In genomic region chr13:48037346-48038173, GRCh38 we compare ENCODE assay signal across 1 cellular context.
TF ChIP-seq lines count a peak whose summit lies in the region.

Gene NUDT15 (plus strand): TSS chr13:48037726. CDS start chr13:48037747, 21 bp downstream.

TF ChIP-seq in HepG2, 621 proteins besides CTCF, POLR2A, EP300 and RAD21 (continued from another document and continues in another):
- peak; percentile 66; the same call in 1 of the 2 replicates for TF ChIP-seq ZSCAN25 (CRISPR knock-in tag; IDR thresholded peaks at IDR 0.05)
- TF ChIP-seq ZSCAN31 (CRISPR knock-in tag; IDR thresholded peaks at IDR 0.05; ENCODE audit: low read depth), result peak; percentile 96
- peak; percentile 32; the same call in 1 of the 2 replicates for TF ChIP-seq ZNF468 (CRISPR knock-in tag; IDR thresholded peaks at IDR 0.05)
- TF ChIP-seq CREB3 (CRISPR knock-in tag; IDR thresholded peaks at IDR 0.05), result peak; percentile 95
- peak; percentile 81 for TF ChIP-seq ZNF792 (CRISPR knock-in tag; IDR thresholded peaks at IDR 0.05)
- TF ChIP-seq, protein P1, sequence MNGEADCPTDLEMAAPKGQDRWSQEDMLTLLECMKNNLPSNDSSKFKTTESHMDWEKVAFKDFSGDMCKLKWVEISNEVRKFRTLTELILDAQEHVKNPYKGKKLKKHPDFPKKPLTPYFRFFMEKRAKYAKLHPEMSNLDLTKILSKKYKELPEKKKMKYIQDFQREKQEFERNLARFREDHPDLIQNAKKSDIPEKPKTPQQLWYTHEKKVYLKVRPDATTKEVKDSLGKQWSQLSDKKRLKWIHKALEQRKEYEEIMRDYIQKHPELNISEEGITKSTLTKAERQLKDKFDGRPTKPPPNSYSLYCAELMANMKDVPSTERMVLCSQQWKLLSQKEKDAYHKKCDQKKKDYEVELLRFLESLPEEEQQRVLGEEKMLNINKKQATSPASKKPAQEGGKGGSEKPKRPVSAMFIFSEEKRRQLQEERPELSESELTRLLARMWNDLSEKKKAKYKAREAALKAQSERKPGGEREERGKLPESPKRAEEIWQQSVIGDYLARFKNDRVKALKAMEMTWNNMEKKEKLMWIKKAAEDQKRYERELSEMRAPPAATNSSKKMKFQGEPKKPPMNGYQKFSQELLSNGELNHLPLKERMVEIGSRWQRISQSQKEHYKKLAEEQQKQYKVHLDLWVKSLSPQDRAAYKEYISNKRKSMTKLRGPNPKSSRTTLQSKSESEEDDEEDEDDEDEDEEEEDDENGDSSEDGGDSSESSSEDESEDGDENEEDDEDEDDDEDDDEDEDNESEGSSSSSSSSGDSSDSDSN (CRISPR knock-in tag; IDR thresholded peaks at IDR 0.05), result peak; percentile 72; the same call in 1 of the 2 replicates
- TF ChIP-seq ZNF225 (CRISPR knock-in tag; IDR thresholded peaks at IDR 0.05), result peak; percentile 83; the same call in 1 of the 2 replicates
- no peak for TF ChIP-seq ZFAT (CRISPR knock-in tag; conservative IDR thresholded peaks at IDR 0.05)
- TF ChIP-seq MED13 (CRISPR knock-in tag; IDR thresholded peaks at IDR 0.05), result peak; percentile 67; the same call in 1 of the 2 replicates
- peak; percentile 56 for TF ChIP-seq TCF7 (IDR thresholded peaks at IDR 0.05; ENCODE audit: low read depth)
- TF ChIP-seq HOMEZ (CRISPR knock-in tag; IDR thresholded peaks at IDR 0.05; ENCODE audit: low read depth), result peak; percentile 78; the same call in 1 of the 2 replicates
- 0 out of 2 replicates have a peak, but pooled peaks have one; percentile 16 for TF ChIP-seq RFX5 (IDR thresholded peaks at IDR 0.05; ENCODE audit: low read depth, low read length)
- 0 out of 2 replicates have a peak, but pooled peaks have one; percentile 30 for TF ChIP-seq IRX3 (CRISPR knock-in tag; IDR thresholded peaks at IDR 0.05; ENCODE audit: borderline replicate concordance, low read depth)
- peak; percentile 85; the same call in 1 of the 2 replicates for TF ChIP-seq ZMAT3 (CRISPR knock-in tag; conservative IDR thresholded peaks at IDR 0.05)
- peak; percentile 99 for TF ChIP-seq HMGXB4 (CRISPR knock-in tag; IDR thresholded peaks at IDR 0.05; ENCODE audit: borderline replicate concordance in 1 of 2, low read depth in 1 of 2)
- TF ChIP-seq ZNF576 (CRISPR knock-in tag; IDR thresholded peaks at IDR 0.05), result peak; percentile 78; the same call in 1 of the 2 replicates
- TF ChIP-seq, protein P2, sequence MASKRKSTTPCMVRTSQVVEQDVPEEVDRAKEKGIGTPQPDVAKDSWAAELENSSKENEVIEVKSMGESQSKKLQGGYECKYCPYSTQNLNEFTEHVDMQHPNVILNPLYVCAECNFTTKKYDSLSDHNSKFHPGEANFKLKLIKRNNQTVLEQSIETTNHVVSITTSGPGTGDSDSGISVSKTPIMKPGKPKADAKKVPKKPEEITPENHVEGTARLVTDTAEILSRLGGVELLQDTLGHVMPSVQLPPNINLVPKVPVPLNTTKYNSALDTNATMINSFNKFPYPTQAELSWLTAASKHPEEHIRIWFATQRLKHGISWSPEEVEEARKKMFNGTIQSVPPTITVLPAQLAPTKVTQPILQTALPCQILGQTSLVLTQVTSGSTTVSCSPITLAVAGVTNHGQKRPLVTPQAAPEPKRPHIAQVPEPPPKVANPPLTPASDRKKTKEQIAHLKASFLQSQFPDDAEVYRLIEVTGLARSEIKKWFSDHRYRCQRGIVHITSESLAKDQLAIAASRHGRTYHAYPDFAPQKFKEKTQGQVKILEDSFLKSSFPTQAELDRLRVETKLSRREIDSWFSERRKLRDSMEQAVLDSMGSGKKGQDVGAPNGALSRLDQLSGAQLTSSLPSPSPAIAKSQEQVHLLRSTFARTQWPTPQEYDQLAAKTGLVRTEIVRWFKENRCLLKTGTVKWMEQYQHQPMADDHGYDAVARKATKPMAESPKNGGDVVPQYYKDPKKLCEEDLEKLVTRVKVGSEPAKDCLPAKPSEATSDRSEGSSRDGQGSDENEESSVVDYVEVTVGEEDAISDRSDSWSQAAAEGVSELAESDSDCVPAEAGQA (IDR thresholded peaks at IDR 0.05; ENCODE audit: low read depth), result peak; percentile 85
- TF ChIP-seq, protein P2 (CRISPR knock-in tag; IDR thresholded peaks at IDR 0.05; ENCODE audit: borderline replicate concordance), result peak; percentile 73; the same call in 1 of the 2 replicates
- peak; percentile 95 for TF ChIP-seq ZNF747 (CRISPR knock-in tag; IDR thresholded peaks at IDR 0.05; ENCODE audit: borderline replicate concordance)
- peak; percentile 43; the same call in 1 of the 2 replicates for TF ChIP-seq PRDM15 (CRISPR knock-in tag; IDR thresholded peaks at IDR 0.05)
- TF ChIP-seq, protein P3, sequence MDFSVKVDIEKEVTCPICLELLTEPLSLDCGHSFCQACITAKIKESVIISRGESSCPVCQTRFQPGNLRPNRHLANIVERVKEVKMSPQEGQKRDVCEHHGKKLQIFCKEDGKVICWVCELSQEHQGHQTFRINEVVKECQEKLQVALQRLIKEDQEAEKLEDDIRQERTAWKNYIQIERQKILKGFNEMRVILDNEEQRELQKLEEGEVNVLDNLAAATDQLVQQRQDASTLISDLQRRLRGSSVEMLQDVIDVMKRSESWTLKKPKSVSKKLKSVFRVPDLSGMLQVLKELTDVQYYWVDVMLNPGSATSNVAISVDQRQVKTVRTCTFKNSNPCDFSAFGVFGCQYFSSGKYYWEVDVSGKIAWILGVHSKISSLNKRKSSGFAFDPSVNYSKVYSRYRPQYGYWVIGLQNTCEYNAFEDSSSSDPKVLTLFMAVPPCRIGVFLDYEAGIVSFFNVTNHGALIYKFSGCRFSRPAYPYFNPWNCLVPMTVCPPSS (IDR thresholded peaks at IDR 0.05), result no peak
- peak; percentile 87 for TF ChIP-seq ZNF766 (CRISPR knock-in tag; IDR thresholded peaks at IDR 0.05; ENCODE audit: borderline replicate concordance)
- no peak for TF ChIP-seq HHEX (CRISPR knock-in tag; IDR thresholded peaks at IDR 0.05)
- TF ChIP-seq ZNF512 (CRISPR knock-in tag; IDR thresholded peaks at IDR 0.05), result no peak
- TF ChIP-seq HOXA7 (CRISPR knock-in tag; IDR thresholded peaks at IDR 0.05), result 0 out of 2 replicates have a peak, but pooled peaks have one; percentile 87
- TF ChIP-seq ZNF44 (CRISPR knock-in tag; IDR thresholded peaks at IDR 0.05), result peak; percentile 99
- peak; percentile 58; the same call in 1 of the 2 replicates for TF ChIP-seq NR1H2 (CRISPR knock-in tag; IDR thresholded peaks at IDR 0.05; ENCODE audit: borderline replicate concordance, low read depth)
- TF ChIP-seq ZNF350 (CRISPR knock-in tag; IDR thresholded peaks at IDR 0.05; ENCODE audit: borderline replicate concordance, low read depth), result peak; percentile 97
- TF ChIP-seq ZNF572 (CRISPR knock-in tag; IDR thresholded peaks at IDR 0.05), result peak; percentile 85; the same call in 1 of the 2 replicates
- TF ChIP-seq DNMT1 (CRISPR knock-in tag; IDR thresholded peaks at IDR 0.05), result peak; percentile 74; the same call in 1 of the 2 replicates
- TF ChIP-seq HNRNPUL1 (IDR thresholded peaks at IDR 0.05; ENCODE audit: low read depth, low read length), result no peak
- TF ChIP-seq MZF1 (CRISPR knock-in tag; IDR thresholded peaks at IDR 0.05; ENCODE audit: borderline replicate concordance), result no peak
- 0 out of 2 replicates have a peak, but pooled peaks have one; percentile 12 for TF ChIP-seq ZKSCAN8 (CRISPR knock-in tag; IDR thresholded peaks at IDR 0.05; ENCODE audit: borderline replicate concordance)
- TF ChIP-seq SUZ12 (IDR thresholded peaks at IDR 0.05; ENCODE audit: low read depth, low read length), result no peak
- TF ChIP-seq ZNF660 (CRISPR knock-in tag; IDR thresholded peaks at IDR 0.05; ENCODE audit: borderline replicate concordance, low read depth), result no peak; the same call in 1 of the 2 replicates
- TF ChIP-seq ZFX (CRISPR knock-in tag; IDR thresholded peaks at IDR 0.05; ENCODE audit: low read depth), result peak; percentile 72
- TF ChIP-seq SMAD9 (CRISPR knock-in tag; IDR thresholded peaks at IDR 0.05), result peak; percentile 86; the same call in 1 of the 2 replicates
- TF ChIP-seq NFIB (CRISPR knock-in tag; IDR thresholded peaks at IDR 0.05; ENCODE audit: borderline replicate concordance), result no peak
